8 cellular contexts compared by ENCODE assay signal in the genomic region with DNA sequence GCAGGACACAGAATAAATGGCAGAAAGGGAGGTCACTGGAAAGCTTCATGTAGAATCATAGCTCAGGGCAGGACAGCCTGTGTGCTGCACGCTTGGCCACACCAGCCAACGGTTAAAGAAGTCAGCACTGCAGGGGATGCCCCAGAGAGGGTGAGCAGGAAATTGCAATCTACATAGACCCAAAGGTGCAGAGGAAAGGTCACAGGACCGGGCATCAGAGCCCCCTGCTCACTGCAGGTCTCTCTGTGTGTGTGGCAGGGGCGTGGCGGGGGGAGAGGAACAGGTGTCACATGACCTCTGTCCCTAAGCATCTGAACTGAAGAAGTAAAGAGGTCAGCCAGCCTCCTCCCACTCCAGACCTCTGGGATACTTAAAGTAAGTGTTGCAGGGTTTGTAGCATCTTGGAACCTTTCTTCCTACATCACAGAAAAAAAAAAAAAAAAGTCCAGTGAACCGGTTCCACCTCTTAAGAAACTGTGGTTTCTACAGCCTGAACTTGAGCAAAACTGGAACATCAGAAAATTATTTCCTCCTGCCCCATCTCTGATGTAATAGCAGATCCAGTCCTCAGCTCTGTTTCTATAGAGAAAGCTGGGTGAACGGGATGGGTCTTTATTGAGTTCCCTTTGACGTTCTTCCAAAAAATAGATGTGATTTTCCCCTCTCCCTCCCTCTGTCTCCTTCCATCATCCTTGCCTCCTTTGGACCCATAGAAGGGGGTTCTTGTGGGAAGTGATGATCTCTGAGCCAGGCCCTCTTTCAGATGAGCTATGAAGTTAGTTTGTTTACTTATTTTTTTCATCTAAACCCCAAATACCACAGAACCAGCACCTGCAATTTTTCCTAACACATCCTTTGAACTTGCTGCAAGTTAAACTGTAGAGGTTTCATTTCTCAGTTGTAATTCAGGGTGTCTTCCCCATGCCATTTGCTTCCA.
DNase-seq lines count a peak whose midpoint lies in the region; ATAC-seq and TF ChIP-seq lines count a peak whose summit lies in the region.

No MANE protein-coding gene starts in this region.

- POLR2A ChIA-PET in activated B cell treated with CpG ODN at 0.5 μM for 24 hours (lab: Charles Lee) = interaction anchor here (0.5 to 2.6 kb wide), 19 partner anchors 9 to 314 kb away, joined by 3 to 22 read pairs (median 9); a partner anchor contains a TSS

- no peaks in the 10 kb centered on the region for H3K27me3 ChIP-seq in upper lobe of right lung

- H3K27me3 Mint-ChIP-seq in activated naive CD4-positive, alpha-beta T cell treated with anti-CD3 and anti-CD28 coated beads, Interleukin-2, amount 10 ng/mL, durations not matched to agents 7 days and 5 days = peaks cover 35% of the 10 kb centered on the region
- H3K27me3 Mint-ChIP-seq in activated B cell treated with CpG ODN at 0.5 μM for 24 hours = no peaks in the 10 kb centered on the region

- peak overlapping the region; percentile 21 for H3K4me3 Mint-ChIP-seq in activated naive CD4-positive, alpha-beta T cell treated with anti-CD3 and anti-CD28 coated beads, Interleukin-2, amount 10 ng/mL, durations not matched to agents 7 days and 5 days
- H3K4me3 Mint-ChIP-seq in activated B cell treated with CpG ODN at 0.5 μM for 24 hours = peak overlapping the region; percentile 68

- H3K4me1 Mint-ChIP-seq in activated naive CD4-positive, alpha-beta T cell treated with anti-CD3 and anti-CD28 coated beads, Interleukin-2, amount 10 ng/mL, durations not matched to agents 7 days and 5 days = peaks cover 36% of the 10 kb centered on the region
- peaks cover 40% of the 10 kb centered on the region for H3K4me1 Mint-ChIP-seq in activated B cell treated with CpG ODN at 0.5 μM for 24 hours

- H3K36me3 Mint-ChIP-seq in activated naive CD4-positive, alpha-beta T cell treated with anti-CD3 and anti-CD28 coated beads, Interleukin-2, amount 10 ng/mL, durations not matched to agents 7 days and 5 days = no peaks in the 10 kb centered on the region
- no peaks in the 10 kb centered on the region for H3K36me3 Mint-ChIP-seq in activated B cell treated with CpG ODN at 0.5 μM for 24 hours (ENCODE audit: low read depth)

- CTCF ChIA-PET in activated naive CD4-positive, alpha-beta T cell treated with anti-CD3 and anti-CD28 coated beads, Interleukin-2, amount 10 ng/mL, durations not matched to agents 7 days and 5 days (lab: Charles Lee) = interaction anchor here (0.7 to 3.1 kb wide), 6 partner anchors 11 to 272 kb away, joined by 3 to 13 read pairs (median 4); a partner anchor contains a TSS
- CTCF ChIA-PET in activated B cell treated with CpG ODN at 0.5 μM for 24 hours (lab: Charles Lee) = interaction anchor here (0.6 to 3.4 kb wide), 15 partner anchors 10 to 279 kb away, joined by 3 to 20 read pairs (median 5); a partner anchor contains a TSS

- no peaks in the 10 kb centered on the region for H3K9me3 ChIP-seq in upper lobe of right lung

- H3K27ac Mint-ChIP-seq in activated naive CD4-positive, alpha-beta T cell treated with anti-CD3 and anti-CD28 coated beads, Interleukin-2, amount 10 ng/mL, durations not matched to agents 7 days and 5 days = peak overlapping the region; percentile 83
- peak overlapping the region; percentile 93 for H3K27ac Mint-ChIP-seq in activated B cell treated with CpG ODN at 0.5 μM for 24 hours

- peak; percentile 71 for ATAC-seq in HG03045 (IDR thresholded peaks at IDR 0.05; ENCODE audit: unreplicated experiment)
- peak; percentile 96 for ATAC-seq in activated B cell treated with CpG ODN at 0.5 μM for 24 hours (ENCODE audit: low read depth)
- peak; percentile 29 for ATAC-seq in upper lobe of right lung

- intact Hi-C loops in activated B cell treated with CpG ODN at 0.5 μM for 24 hours (cut with micrococcal nuclease) = loop anchor here (1.0 to 5.0 kb wide), 9 partner anchors 11 to 396 kb away; a partner anchor contains a TSS
- intact Hi-C loops in upper lobe of right lung (cut with DNase I) = no loop called here

- H3K4me3 ChIP-seq in upper lobe of right lung = no peak overlapping the region

- H3K27ac ChIP-seq in upper lobe of right lung = no peak overlapping the region

- TF ChIP-seq CTCF in activated B cell treated with CpG ODN at 0.5 μM for 24 hours (IDR thresholded peaks at IDR 0.05) (no peak), upper lobe of right lung (IDR thresholded peaks at IDR 0.05) (no peak)

- H3K4me1 ChIP-seq in upper lobe of right lung = no peaks in the 10 kb centered on the region

- no peaks in the 10 kb centered on the region for H3K36me3 ChIP-seq in upper lobe of right lung

- peaks cover 2% of the 10 kb centered on the region for H3K9me3 Mint-ChIP-seq in activated naive CD4-positive, alpha-beta T cell treated with anti-CD3 and anti-CD28 coated beads, Interleukin-2, amount 10 ng/mL, durations not matched to agents 7 days and 5 days
- H3K9me3 Mint-ChIP-seq in activated B cell treated with CpG ODN at 0.5 μM for 24 hours = peaks cover 2% of the 10 kb centered on the region

- DNase-seq in activated naive CD4-positive, alpha-beta T cell treated with anti-CD3 and anti-CD28 coated beads, Interleukin-2, amount 10 ng/mL, durations not matched to agents 7 days and 5 days = peak; percentile 46
- DNase-seq in activated naive CD4-positive, alpha-beta T cell (lab: John Stamatoyannopoulos, UW) = no peak
- DNase-seq in activated B cell treated with CpG ODN at 0.5 μM for 24 hours (peak; percentile 66), upper lobe of right lung (no peak), cerebellar cortex (ENCODE audit: low spot score) (no peak), GM19238 (ENCODE audit: insufficient read length, low spot score) (no peak), SHP77 treated with DMSO at 0.1 percent for 48 hours (lab: John Stamatoyannopoulos, UW) (no peak)

Comparison
In these comparisons a context has a peak if more than half of its experiments do, and no peak if none do; other contexts are left out.
1. DNase-seq: peak in activated naive CD4-positive, alpha-beta T cell treated with anti-CD3 and anti-CD28 coated beads, Interleukin-2, amount 10 ng/mL, durations not matched to agents 7 days and 5 days (single experiment) and activated B cell treated with CpG ODN at 0.5 μM for 24 hours (single experiment); none in activated naive CD4-positive, alpha-beta T cell (0 of 4), upper lobe of right lung (single experiment), cerebellar cortex (single experiment), GM19238 (single experiment) and SHP77 treated with DMSO at 0.1 percent for 48 hours (single experiment).
2. ATAC-seq: peak in every context shown above with its lines; median percentile 96 in activated B cell treated with CpG ODN at 0.5 μM for 24 hours; 71 in HG03045; 29 in upper lobe of right lung.